In genomic region chr10:18073314-18073713, GRCh38 we compare ENCODE assay signal across 27 cellular contexts.
"Had no signal": no experiment of that assay in that cellular context is flagged by ENCODE, and none has a peak within 500 bp of the region (broad histone marks: within the 10 kb centered on the region; RNA-seq: fewer than 3 reads in every experiment).

No MANE protein-coding gene starts in this region.

- H3K4me1 Mint-ChIP-seq: stimulated activated effector memory CD8-positive, alpha-beta T cell treated with anti-CD3 and anti-CD28 coated beads, Interleukin-12 subunit alpha, Interleukin-12 subunit beta, amount 100 ng/mL, for 72 hours; stimulated activated memory B cell treated with anti-CD40 and anti-IgM and Interleukin-4, amounts not matched to agents 10 μg/mL and 1 μg/mL and 100 μg/mL, for 72 hours; stimulated activated naive CD8-positive, alpha-beta T cell treated with anti-CD3 and anti-CD28 coated beads, Interleukin-15, amount 100 ng/mL, for 72 hours had no signal

- H3K36me3 Mint-ChIP-seq: stimulated activated effector memory CD8-positive, alpha-beta T cell treated with anti-CD3 and anti-CD28 coated beads, Interleukin-12 subunit alpha, Interleukin-12 subunit beta, amount 100 ng/mL, for 72 hours; stimulated activated memory B cell treated with anti-CD40 and anti-IgM and Interleukin-4, amounts not matched to agents 10 μg/mL and 1 μg/mL and 100 μg/mL, for 72 hours; type B pancreatic cell had no signal

- H3K9me3 ChIP-seq: suprapubic skin, testis, thoracic aorta, thyroid gland, tibial artery, transverse colon, upper lobe of left lung, upper lobe of right lung, uterus, vagina had no signal

- H3K4me3 ChIP-seq: stomach, suprapubic skin, testis, thoracic aorta, thyroid gland, tibial artery, tibial nerve, transverse colon, upper lobe of left lung, upper lobe of right lung, uterus, vagina had no signal

- H3K27me3 Mint-ChIP-seq: stimulated activated naive CD8-positive, alpha-beta T cell treated with anti-CD3 and anti-CD28 coated beads, Interleukin-15, amount 100 ng/mL, for 72 hours; stimulated activated naive CD8-positive, alpha-beta T cell treated with anti-CD3 and anti-CD28 coated beads, Interleukin-15, Interleukin-2, amounts not matched to agents 100 ng/mL and 50 ng/mL, for 24 hours; type B pancreatic cell had no signal

- H3K9me3 Mint-ChIP-seq: stimulated activated effector memory CD8-positive, alpha-beta T cell treated with anti-CD3 and anti-CD28 coated beads, Interleukin-12 subunit alpha, Interleukin-12 subunit beta, amount 100 ng/mL, for 72 hours; stimulated activated memory B cell treated with anti-CD40 and anti-IgM and Interleukin-4, amounts not matched to agents 10 μg/mL and 1 μg/mL and 100 μg/mL, for 72 hours; stimulated activated naive CD8-positive, alpha-beta T cell treated with anti-CD3 and anti-CD28 coated beads, Interleukin-15, Interleukin-2, amounts not matched to agents 100 ng/mL and 50 ng/mL, for 24 hours; type B pancreatic cell had no signal

- H3K36me3 ChIP-seq: stomach, suprapubic skin, thoracic aorta, thyroid gland, tibial artery, tibial nerve, transverse colon, upper lobe of left lung, upper lobe of right lung, uterus, vagina had no signal

- H3K4me3 Mint-ChIP-seq: stimulated activated effector memory CD8-positive, alpha-beta T cell treated with anti-CD3 and anti-CD28 coated beads, Interleukin-12 subunit alpha, Interleukin-12 subunit beta, amount 100 ng/mL, for 72 hours; stimulated activated memory B cell treated with anti-CD40 and anti-IgM and Interleukin-4, amounts not matched to agents 10 μg/mL and 1 μg/mL and 100 μg/mL, for 72 hours; stimulated activated naive CD8-positive, alpha-beta T cell treated with anti-CD3 and anti-CD28 coated beads, Interleukin-15, amount 100 ng/mL, for 72 hours; stimulated activated naive CD8-positive, alpha-beta T cell treated with anti-CD3 and anti-CD28 coated beads, Interleukin-15, Interleukin-2, amounts not matched to agents 100 ng/mL and 50 ng/mL, for 24 hours; type B pancreatic cell had no signal

- DNase-seq: stimulated activated CD4-positive, alpha-beta T cell treated with anti-CD3 and anti-CD28 coated beads, Interleukin-2, amount 100 ng/mL, for 48 hours; stimulated activated CD4-positive, alpha-beta T cell treated with anti-CD3 and anti-CD28 coated beads, Interleukin-4, amount 100 ng/mL, for 1 hour; stimulated activated CD4-positive, alpha-beta T cell treated with anti-CD3 and anti-CD28 coated beads, Interleukin-4, amount 100 ng/mL, for 24 hours; stimulated activated CD4-positive, alpha-beta T cell treated with anti-CD3 and anti-CD28 coated beads, Interleukin-4, amount 100 ng/mL, for 4 hours; stimulated activated CD8-positive, alpha-beta memory T cell treated with anti-CD3 and anti-CD28 coated beads, Interleukin-4, amount 100 ng/mL, for 48 hours; stimulated activated naive CD4-positive, alpha-beta T cell; stimulated activated naive CD4-positive, alpha-beta T cell treated with Interleukin-2 at 50 U/mL for 16 hours; stimulated activated naive CD8-positive, alpha-beta T cell treated with anti-CD3 and anti-CD28 coated beads, Interleukin-15, amount 100 ng/mL, for 72 hours; stimulated activated naive CD8-positive, alpha-beta T cell treated with anti-CD3 and anti-CD28 coated beads, Interleukin-15, Interleukin-2, amounts not matched to agents 100 U/mL and 50 U/mL, for 24 hours; stomach; substantia nigra; testis; tibial artery; transverse colon; trophoblast cell; upper lobe of right lung; uterus had no signal

- H3K27me3 ChIP-seq: stomach, suprapubic skin, testis, thyroid gland, tibial artery, tibial nerve, transverse colon, upper lobe of left lung, upper lobe of right lung, uterus, vagina had no signal

- H3K4me1 ChIP-seq: stomach, suprapubic skin, testis, thyroid gland, tibial artery, tibial nerve, transverse colon, upper lobe of left lung, upper lobe of right lung, uterus, vagina had no signal

- ATAC-seq: stimulated activated effector memory CD8-positive, alpha-beta T cell treated with anti-CD3 and anti-CD28 coated beads, Interleukin-12 subunit alpha, Interleukin-12 subunit beta, amount 100 ng/mL, for 72 hours; stimulated activated memory B cell treated with anti-CD40 and anti-IgM and Interleukin-4, amounts not matched to agents 10 μg/mL and 1 μg/mL and 100 μg/mL, for 72 hours; stimulated activated naive CD8-positive, alpha-beta T cell treated with anti-CD3 and anti-CD28 coated beads, Interleukin-15, amount 100 ng/mL, for 72 hours; stimulated activated naive CD8-positive, alpha-beta T cell treated with anti-CD3 and anti-CD28 coated beads, Interleukin-15, Interleukin-2, amounts not matched to agents 100 U/mL and 50 U/mL, for 24 hours; upper lobe of right lung had no signal

- H3K27ac ChIP-seq: stomach, suprapubic skin, testis, thoracic aorta, thyroid gland, tibial artery, tibial nerve, transverse colon, upper lobe of left lung, upper lobe of right lung, uterus, vagina had no signal

- H3K27ac Mint-ChIP-seq: stimulated activated effector memory CD8-positive, alpha-beta T cell treated with anti-CD3 and anti-CD28 coated beads, Interleukin-12 subunit alpha, Interleukin-12 subunit beta, amount 100 ng/mL, for 72 hours; stimulated activated memory B cell treated with anti-CD40 and anti-IgM and Interleukin-4, amounts not matched to agents 10 μg/mL and 1 μg/mL and 100 μg/mL, for 72 hours; stimulated activated naive CD8-positive, alpha-beta T cell treated with anti-CD3 and anti-CD28 coated beads, Interleukin-15, amount 100 ng/mL, for 72 hours; stimulated activated naive CD8-positive, alpha-beta T cell treated with anti-CD3 and anti-CD28 coated beads, Interleukin-15, Interleukin-2, amounts not matched to agents 100 ng/mL and 50 ng/mL, for 24 hours; type B pancreatic cell had no signal
